ENCODE assay signal across 8 cellular contexts in genomic region chr12:29783773-29784666, GRCh38. TPM values are rescaled to one million over a fixed set of nuclear protein-coding genes. Genes with fewer than 3 reads are reported as not detected.
A peak's percentile ranks its signal among the peaks of the same experiment; 100 is the strongest.
DNase-seq lines count a peak whose midpoint lies in the region; ATAC-seq, FAIRE-seq and TF ChIP-seq lines count a peak whose summit lies in the region.

Gene TMTC1 (minus strand): TSS chr12:29783942. CDS start chr12:29783751, 191 bp downstream.

- no peak for TF ChIP-seq POLR2A in endothelial cell of umbilical vein (IDR thresholded peaks at IDR 0.05; ENCODE audit: low read depth, low read length)
- peak in 1 of 2 donors; percentile 33 for TF ChIP-seq POLR2A in thyroid gland (IDR thresholded peaks at IDR 0.05)

- CTCF ChIA-PET in HEK293T (lab: Yijun Ruan, JAX), result interaction anchor here (1.5 kb wide), 1 partner anchor 11 kb away, joined by 4 read pairs; no protein-coding TSS in a partner anchor
- CTCF ChIA-PET in endothelial cell of umbilical vein (lab: Charles Lee), result interaction anchor here (1.2 to 1.6 kb wide), 2 partner anchors 16 to 231 kb away, joined by 3 to 4 read pairs; no protein-coding TSS in a partner anchor

- POLR2A ChIA-PET in HEK293T (lab: Yijun Ruan, JAX) (interaction anchor here (0.6 kb wide), 1 partner anchor 15 kb away, joined by 3 read pairs; no protein-coding TSS in a partner anchor), endothelial cell of umbilical vein (lab: Charles Lee) (no interaction called here)

- WGBS in thyroid gland, 2 donors, result 0 to 1% methylated on average over 14 to 34 of the region's 87 CpGs

- TF ChIP-seq CTCF in RWPE2 (IDR thresholded peaks at IDR 0.05; ENCODE audit: poor library complexity, severe bottlenecking), result no peak
- no peak for TF ChIP-seq CTCF in endothelial cell of umbilical vein (IDR thresholded peaks at IDR 0.05; ENCODE audit: extremely low read depth in 1 of 2, insufficient read depth in 1 of 2, low read depth in 1 of 2, low read length in 2 of 2)
- TF ChIP-seq CTCF in thyroid gland (IDR thresholded peaks at IDR 0.05), result no peak

- no peaks in the 10 kb centered on the region for H3K79me2 ChIP-seq in endothelial cell of umbilical vein (ENCODE audit: control insufficient read depth, insufficient read depth, low read length)

- ATAC-seq in RWPE2 (ENCODE audit: low read depth) (peak; percentile 63), GM21619 (IDR thresholded peaks at IDR 0.05; ENCODE audit: unreplicated experiment) (no peak)

- H3K4me2 ChIP-seq in endothelial cell of umbilical vein (ENCODE audit: insufficient read depth, low read length), result peak within 1 kb of the TSS; percentile 91

- H4K20me1 ChIP-seq in endothelial cell of umbilical vein (replicated peaks; ENCODE audit: control insufficient read depth, extremely low read depth, insufficient read depth, low read length), result no peaks in the 10 kb centered on the region

- intact Hi-C loops in endothelial cell of umbilical vein (cut with micrococcal nuclease) (loop anchor here (1.0 to 10.0 kb wide), 6 partner anchors 43 to 1023 kb away; no protein-coding TSS in a partner anchor), thyroid gland (cut with DNase I) (no loop called here)

- H3K9ac ChIP-seq in endothelial cell of umbilical vein (replicated peaks; ENCODE audit: extremely low read depth, insufficient read depth, low read length), result peak within 1 kb of the TSS; percentile 34

- in situ Hi-C loops in G401 (cut with HindIII; ENCODE audit: low sequenced_read_pairs), result no loop called here

- H3K9me1 ChIP-seq in endothelial cell of umbilical vein (replicated peaks; ENCODE audit: control insufficient read depth, extremely low read depth, insufficient read depth, low read length), result no peaks in the 10 kb centered on the region

- peaks cover 5% of the 10 kb centered on the region for H3K4me1 ChIP-seq in RWPE2 (ENCODE audit: insufficient read depth, poor library complexity, severe bottlenecking)
- H3K4me1 ChIP-seq in endothelial cell of umbilical vein (ENCODE audit: control insufficient read depth, extremely low read depth, insufficient read depth, low read length), result peaks cover 16% of the 10 kb centered on the region
- peaks cover 0 to 12% of the 10 kb centered on the region in 2 donors for H3K4me1 ChIP-seq in thyroid gland

- dilution Hi-C loops in endothelial cell of umbilical vein (cut with MboI; ENCODE audit: extremely low pct_ligation_motif_present, low sequenced_read_pairs), result no loop called here

- H3K9me3 ChIP-seq in RWPE2 (ENCODE audit: severe bottlenecking), result no peaks in the 10 kb centered on the region
- H3K9me3 ChIP-seq in endothelial cell of umbilical vein (replicated peaks; ENCODE audit: control insufficient read depth, insufficient read depth, low read length), result no peaks in the 10 kb centered on the region
- H3K9me3 ChIP-seq in thyroid gland, result no peaks in the 10 kb centered on the region

- no TSS peak for BruUV-seq in endothelial cell of umbilical vein (replicated peaks; lab: Mats Ljungman, UMichigan)

- H3K27me3 ChIP-seq in RWPE2 (ENCODE audit: insufficient read depth, poor library complexity, severe bottlenecking), result no peaks in the 10 kb centered on the region
- H3K27me3 ChIP-seq in endothelial cell of umbilical vein (ENCODE audit: control insufficient read depth in 2 of 2, insufficient read depth in 2 of 2, low read length in 2 of 2), result peaks cover 4 to 15% of the 10 kb centered on the region in 2 experiments
- no peaks in the 10 kb centered on the region for H3K27me3 ChIP-seq in thyroid gland

- H3K27ac ChIP-seq in RWPE2 (ENCODE audit: poor library complexity, severe bottlenecking), result peak within 1 kb of the TSS; percentile 54
- H3K27ac ChIP-seq in endothelial cell of umbilical vein (ENCODE audit: insufficient read depth, low read depth, low read length), result no peak within 1 kb of the TSS
- H3K27ac ChIP-seq in thyroid gland, result peak within 1 kb of the TSS in 2 of 3 donors; percentile 56 to 64

- peak within 1 kb of the TSS; percentile 99 for H2AFZ ChIP-seq in endothelial cell of umbilical vein (ENCODE audit: low read depth, low read length)

- FAIRE-seq in endothelial cell of umbilical vein (lab: Jason Lieb, UNC), result peak; percentile 66

- peak within 1 kb of the TSS; percentile 56 for H3K4me3 ChIP-seq in RWPE2 (ENCODE audit: severe bottlenecking)
- H3K4me3 ChIP-seq in endothelial cell of umbilical vein (replicated peaks in 1 of 3; ENCODE audit: insufficient read depth in 1 of 3, low read depth in 1 of 3, low read length in 3 of 3), result peak within 1 kb of the TSS; percentile 44 to 71 (median 60)
- peak within 1 kb of the TSS; percentile 38 to 59 (median 48) for H3K4me3 ChIP-seq in thyroid gland (replicated peaks in 1 of 3)

- DNase-seq in DMS 273 treated with DMSO at 0.1 percent for 48 hours (lab: John Stamatoyannopoulos, UW), result peak; percentile 17
- peak; percentile 78 for DNase-seq in HEK293T (ENCODE audit: extremely low spot score)
- peak; percentile 34 for DNase-seq in RWPE2 (ENCODE audit: low spot score)
- DNase-seq in endothelial cell of umbilical vein (ENCODE audit: low read depth, low spot score), result peak; percentile 69
- DNase-seq in mesenteric fat pad (ENCODE audit: low spot score), result peak; percentile 91
- DNase-seq in thyroid gland, result peak; percentile 42 to 59
- no peak for DNase-seq in G401 (ENCODE audit: low spot score)

- H3K36me3 ChIP-seq in RWPE2 (ENCODE audit: low read depth) (no peaks in the 10 kb centered on the region), endothelial cell of umbilical vein (ENCODE audit: control insufficient read depth in 2 of 2, extremely low read depth in 1 of 2, insufficient read depth in 2 of 2, low read length in 2 of 2) (no peaks in the 10 kb centered on the region), thyroid gland (no peaks in the 10 kb centered on the region)

TF ChIP-seq in HEK293T, 16 proteins besides CTCF, POLR2A, EP300 and RAD21:
- TF ChIP-seq SP1 (IDR thresholded peaks at IDR 0.05), result no peak
- no peak for TF ChIP-seq FOXK2 (IDR thresholded peaks at IDR 0.05)
- no peak for TF ChIP-seq ELF4 (IDR thresholded peaks at IDR 0.05)
- no peak for TF ChIP-seq NFRKB (IDR thresholded peaks at IDR 0.05)
- no peak for TF ChIP-seq TARDBP (IDR thresholded peaks at IDR 0.05)
- TF ChIP-seq BHLHE40 (IDR thresholded peaks at IDR 0.05; ENCODE audit: borderline replicate concordance), result no peak
- no peak for TF ChIP-seq FOXA1 (IDR thresholded peaks at IDR 0.05)
- TF ChIP-seq FOXM1 (IDR thresholded peaks at IDR 0.05; ENCODE audit: borderline replicate concordance), result no peak
- TF ChIP-seq ARNT (IDR thresholded peaks at IDR 0.05), result no peak
- TF ChIP-seq ZNF384 (IDR thresholded peaks at IDR 0.05), result no peak

TF ChIP-seq in endothelial cell of umbilical vein, 7 proteins besides CTCF, POLR2A, EP300 and RAD21:
- no peak for TF ChIP-seq JUN (IDR thresholded peaks at IDR 0.05; ENCODE audit: borderline replicate concordance, insufficient read depth, insufficient read length, low read depth)
- TF ChIP-seq POLR2AphosphoS5 (IDR thresholded peaks at IDR 0.05; ENCODE audit: insufficient read depth, low read depth, low read length), result peak; percentile 41

RNA-seq across cellular contexts. Expression of gene TMTC1, which starts in this region (rescaled TPM):
- total RNA-seq in endothelial cell of umbilical vein (5.1 and 5.4 TPM in 2 replicates), mesenteric fat pad (107 TPM), thyroid gland (10 to 100 TPM; 16.6 to 47.8 (median 25.6) TPM)
- 5.8 and 5.9 TPM in 2 replicates for polyA plus RNA-seq in endothelial cell of umbilical vein
- 2.9 and 3.5 TPM in 2 replicates for polyA plus RNA-seq in endothelial cell of umbilical vein (2011; cell fraction: cytosol; rRNA removed)
- polyA plus RNA-seq in endothelial cell of umbilical vein (2011; cell fraction: nucleus; rRNA removed), result 4.2 and 5.3 TPM in 2 replicates
- 1.00 and 1.4 TPM in 2 replicates for polyA plus RNA-seq in endothelial cell of umbilical vein (2012)
- polyA minus RNA-seq in endothelial cell of umbilical vein, result 27.9 and 30.5 TPM in 2 replicates
- 44.2 TPM for polyA minus RNA-seq in endothelial cell of umbilical vein (2011; cell fraction: cytosol; rRNA and poly(A)+ RNA removed)
- 18.5 and 19.9 TPM in 2 replicates for polyA minus RNA-seq in endothelial cell of umbilical vein (2011; cell fraction: nucleus; rRNA and poly(A)+ RNA removed)
- total RNA-seq in G401 (2014; rRNA removed; shearing (Covaris generic)), result not detected in 2 replicates
